In genomic region chr18:59139615-59140286, GRCh38 we compare ENCODE assay signal across 1 cellular context.
TF ChIP-seq lines count a peak whose summit lies in the region.

SEC11C (plus strand) TSS chr18:59139884; CDS start chr18:59139949, 65 bp downstream.

TF ChIP-seq in WTC11, 78 proteins besides CTCF, POLR2A, EP300 and RAD21 (continued from another document):
- TF ChIP-seq, protein P1, sequence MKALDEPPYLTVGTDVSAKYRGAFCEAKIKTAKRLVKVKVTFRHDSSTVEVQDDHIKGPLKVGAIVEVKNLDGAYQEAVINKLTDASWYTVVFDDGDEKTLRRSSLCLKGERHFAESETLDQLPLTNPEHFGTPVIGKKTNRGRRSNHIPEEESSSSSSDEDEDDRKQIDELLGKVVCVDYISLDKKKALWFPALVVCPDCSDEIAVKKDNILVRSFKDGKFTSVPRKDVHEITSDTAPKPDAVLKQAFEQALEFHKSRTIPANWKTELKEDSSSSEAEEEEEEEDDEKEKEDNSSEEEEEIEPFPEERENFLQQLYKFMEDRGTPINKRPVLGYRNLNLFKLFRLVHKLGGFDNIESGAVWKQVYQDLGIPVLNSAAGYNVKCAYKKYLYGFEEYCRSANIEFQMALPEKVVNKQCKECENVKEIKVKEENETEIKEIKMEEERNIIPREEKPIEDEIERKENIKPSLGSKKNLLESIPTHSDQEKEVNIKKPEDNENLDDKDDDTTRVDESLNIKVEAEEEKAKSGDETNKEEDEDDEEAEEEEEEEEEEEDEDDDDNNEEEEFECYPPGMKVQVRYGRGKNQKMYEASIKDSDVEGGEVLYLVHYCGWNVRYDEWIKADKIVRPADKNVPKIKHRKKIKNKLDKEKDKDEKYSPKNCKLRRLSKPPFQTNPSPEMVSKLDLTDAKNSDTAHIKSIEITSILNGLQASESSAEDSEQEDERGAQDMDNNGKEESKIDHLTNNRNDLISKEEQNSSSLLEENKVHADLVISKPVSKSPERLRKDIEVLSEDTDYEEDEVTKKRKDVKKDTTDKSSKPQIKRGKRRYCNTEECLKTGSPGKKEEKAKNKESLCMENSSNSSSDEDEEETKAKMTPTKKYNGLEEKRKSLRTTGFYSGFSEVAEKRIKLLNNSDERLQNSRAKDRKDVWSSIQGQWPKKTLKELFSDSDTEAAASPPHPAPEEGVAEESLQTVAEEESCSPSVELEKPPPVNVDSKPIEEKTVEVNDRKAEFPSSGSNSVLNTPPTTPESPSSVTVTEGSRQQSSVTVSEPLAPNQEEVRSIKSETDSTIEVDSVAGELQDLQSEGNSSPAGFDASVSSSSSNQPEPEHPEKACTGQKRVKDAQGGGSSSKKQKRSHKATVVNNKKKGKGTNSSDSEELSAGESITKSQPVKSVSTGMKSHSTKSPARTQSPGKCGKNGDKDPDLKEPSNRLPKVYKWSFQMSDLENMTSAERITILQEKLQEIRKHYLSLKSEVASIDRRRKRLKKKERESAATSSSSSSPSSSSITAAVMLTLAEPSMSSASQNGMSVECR (CRISPR knock-in tag; IDR thresholded peaks at IDR 0.05; ENCODE audit: borderline replicate concordance), result peak; percentile 64; the same call in 1 of the 2 replicates
- TF ChIP-seq GTF2I (CRISPR knock-in tag; conservative IDR thresholded peaks at IDR 0.05), result no peak
- TF ChIP-seq, protein P2, sequence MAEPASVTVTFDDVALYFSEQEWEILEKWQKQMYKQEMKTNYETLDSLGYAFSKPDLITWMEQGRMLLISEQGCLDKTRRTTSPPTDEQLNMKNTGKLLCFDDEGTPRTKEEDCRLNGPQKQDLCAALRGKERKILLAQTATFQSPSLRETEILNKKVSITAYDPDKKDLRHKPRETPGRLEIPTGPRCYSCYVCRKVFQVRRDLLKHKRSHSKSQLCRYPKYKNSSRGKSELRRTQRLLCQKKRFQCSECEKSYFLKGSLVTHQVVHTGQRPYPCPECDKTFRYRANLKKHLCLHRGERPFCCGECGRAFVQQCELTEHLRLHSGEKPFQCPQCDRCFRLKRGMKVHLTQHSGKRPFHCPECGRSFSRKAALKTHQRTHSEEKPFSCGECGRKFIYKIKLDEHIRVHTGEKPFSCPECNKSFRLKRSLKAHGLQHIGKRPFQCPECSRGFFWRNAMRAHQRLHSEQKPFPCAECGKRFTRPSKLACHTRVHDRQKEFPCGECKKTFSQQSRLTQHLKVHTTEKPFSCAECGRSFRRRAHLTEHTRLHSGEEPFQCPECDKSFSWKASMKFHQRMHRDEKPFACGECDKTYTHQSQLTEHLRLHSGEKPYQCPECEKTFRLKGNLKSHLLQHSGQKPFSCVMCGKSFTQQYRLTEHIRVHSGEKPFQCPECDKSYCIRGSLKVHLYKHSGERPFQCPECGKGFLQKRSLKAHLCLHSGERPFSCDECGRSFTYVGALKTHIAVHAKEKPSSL (CRISPR knock-in tag; conservative IDR thresholded peaks at IDR 0.05), result no peak
- no peak for TF ChIP-seq ELF4 (CRISPR knock-in tag; IDR thresholded peaks at IDR 0.05; ENCODE audit: low read depth)
- peak; percentile 66; the same call in 1 of the 2 replicates for TF ChIP-seq HMGXB4 (CRISPR knock-in tag; IDR thresholded peaks at IDR 0.05)
- no peak for TF ChIP-seq TCF7 (CRISPR knock-in tag; IDR thresholded peaks at IDR 0.05; ENCODE audit: low read depth)
- 0 out of 2 replicates have a peak, but pooled peaks have one; percentile 25 for TF ChIP-seq JUN (CRISPR knock-in tag; IDR thresholded peaks at IDR 0.05)
- no peak for TF ChIP-seq NR2C2 (CRISPR knock-in tag; IDR thresholded peaks at IDR 0.05)
- peak; percentile 100 for TF ChIP-seq USF2 (CRISPR knock-in tag; IDR thresholded peaks at IDR 0.05)
- peak; percentile 100 for TF ChIP-seq USF1 (CRISPR knock-in tag; IDR thresholded peaks at IDR 0.05)
